1 cellular context compared by ENCODE assay signal in genomic region chr2:3598912-3599854, GRCh38.
TF ChIP-seq lines count a peak whose summit lies in the region.

No MANE protein-coding gene starts in this region.

TF ChIP-seq in H1, 55 proteins besides CTCF, POLR2A, EP300 and RAD21:
- TF ChIP-seq CEBPB (IDR thresholded peaks at IDR 0.05; ENCODE audit: low read depth, low read length) (peak; percentile 64), PHF8 (conservative IDR thresholded peaks at IDR 0.05; ENCODE audit: low read depth, low read length) (no peak)
